Comparison of ENCODE assay signal across 8 cellular contexts in the genomic region with DNA sequence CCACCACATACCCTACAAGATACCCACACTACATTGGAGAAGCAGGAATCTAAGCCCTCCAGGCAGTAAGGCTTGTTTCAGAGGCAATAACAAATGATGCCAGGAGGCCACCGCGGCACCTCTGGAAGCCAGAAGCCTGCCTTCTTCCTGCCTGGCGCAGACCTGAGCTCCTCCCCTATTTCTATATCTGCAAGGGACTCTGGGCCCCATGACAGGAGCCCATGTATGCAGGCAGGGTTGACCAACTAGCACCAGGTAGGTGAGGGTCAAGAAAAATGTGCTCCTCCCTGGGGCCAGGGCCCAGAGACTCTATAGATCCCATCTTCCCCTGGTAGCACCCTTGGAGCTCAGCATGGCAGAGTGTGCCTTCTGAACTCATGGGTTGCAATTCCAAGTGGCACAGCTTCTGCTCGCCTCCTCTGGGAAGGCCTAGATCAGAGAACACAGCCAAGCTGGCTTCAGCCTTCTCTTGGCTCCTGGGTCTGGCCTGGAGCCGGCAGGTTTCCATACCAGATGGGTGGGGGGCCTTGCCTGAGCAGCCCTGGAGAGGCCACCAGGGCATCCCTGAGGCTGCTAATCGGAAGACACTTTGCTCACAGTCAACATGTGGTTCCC.
A peak's percentile ranks its signal among the peaks of the same experiment; 100 is the strongest.
DNase-seq lines count a peak whose midpoint lies in the region; ATAC-seq and TF ChIP-seq lines count a peak whose summit lies in the region.

No MANE protein-coding gene starts in this region.

- H3K27me3 ChIP-seq in right cardiac atrium (ENCODE audit: control insufficient read depth, insufficient read depth) (no peaks in the 10 kb centered on the region), uterus (no peaks in the 10 kb centered on the region)

- H3K27ac ChIP-seq in right cardiac atrium (ENCODE audit: low read length) (no peak overlapping the region), uterus (peak overlapping the region; percentile 52 to 78)

- peak; percentile 61 for DNase-seq in activated effector memory CD4-positive, alpha-beta T cell treated with anti-CD3 and anti-CD28 coated beads, Interleukin-2, amount 50 U/mL, for 16 hours
- no peak for DNase-seq in activated effector memory CD4-positive, alpha-beta T cell treated with Interleukin-2 at 50 U/mL for 16 hours
- DNase-seq in NCI-H446 (lab: John Stamatoyannopoulos, UW): peak; percentile 89 to 95
- DNase-seq in right cardiac atrium: peak in 2 of 3 donors; percentile 37 to 38
- DNase-seq in uterus: no peak
- DNase-seq in dermis blood vessel endothelial cell: no peak
- DNase-seq in NCI-H1930 (lab: John Stamatoyannopoulos, UW): no peak

- no peak overlapping the region for H3K4me3 ChIP-seq in right cardiac atrium (ENCODE audit: low read length)
- no peak overlapping the region for H3K4me3 ChIP-seq in uterus

- no peaks in the 10 kb centered on the region for H3K4me1 ChIP-seq in right cardiac atrium (ENCODE audit: control insufficient read depth, insufficient read depth, low read length)
- peaks cover 0 to 10% of the 10 kb centered on the region in 2 donors for H3K4me1 ChIP-seq in uterus

- intact Hi-C loops in right cardiac atrium (cut with DNase I) (loop anchor here in 3 of 4 donors (2.0 to 10.0 kb wide), 4 partner anchors 101 to 195 kb away; a partner anchor contains a TSS), uterus (cut with DNase I; ENCODE audit: low total_unique reads) (loop anchor here (2.0 kb wide), 1 partner anchor 195 kb away; no protein-coding TSS in a partner anchor)

- WGBS in right cardiac atrium: 47% methylated on average over 6 of the region's 6 CpGs

- no peak for TF ChIP-seq POLR2A in uterus (IDR thresholded peaks at IDR 0.05)

- ATAC-seq in right cardiac atrium: no peak
- no peak for ATAC-seq in GM19324 (IDR thresholded peaks at IDR 0.05; ENCODE audit: low FRiP score, unreplicated experiment)

- H3K9me3 ChIP-seq in right cardiac atrium (ENCODE audit: control insufficient read depth, low read length) (no peaks in the 10 kb centered on the region), uterus (no peaks in the 10 kb centered on the region)

- no peaks in the 10 kb centered on the region for H3K36me3 ChIP-seq in uterus

- no peak for TF ChIP-seq CTCF in uterus (IDR thresholded peaks at IDR 0.05)

Comparison
In these comparisons a context has a peak if more than half of its experiments do, and no peak if none do; other contexts are left out.
1. DNase-seq: peak in activated effector memory CD4-positive, alpha-beta T cell treated with anti-CD3 and anti-CD28 coated beads, Interleukin-2, amount 50 U/mL, for 16 hours (single experiment), NCI-H446 (2 of 2) and right cardiac atrium (2 of 3); none in activated effector memory CD4-positive, alpha-beta T cell treated with Interleukin-2 at 50 U/mL for 16 hours (single experiment), uterus (0 of 2), dermis blood vessel endothelial cell (single experiment) and NCI-H1930 (0 of 2).